Comparison of ENCODE assay signal across 1 cellular context in the genomic region with DNA sequence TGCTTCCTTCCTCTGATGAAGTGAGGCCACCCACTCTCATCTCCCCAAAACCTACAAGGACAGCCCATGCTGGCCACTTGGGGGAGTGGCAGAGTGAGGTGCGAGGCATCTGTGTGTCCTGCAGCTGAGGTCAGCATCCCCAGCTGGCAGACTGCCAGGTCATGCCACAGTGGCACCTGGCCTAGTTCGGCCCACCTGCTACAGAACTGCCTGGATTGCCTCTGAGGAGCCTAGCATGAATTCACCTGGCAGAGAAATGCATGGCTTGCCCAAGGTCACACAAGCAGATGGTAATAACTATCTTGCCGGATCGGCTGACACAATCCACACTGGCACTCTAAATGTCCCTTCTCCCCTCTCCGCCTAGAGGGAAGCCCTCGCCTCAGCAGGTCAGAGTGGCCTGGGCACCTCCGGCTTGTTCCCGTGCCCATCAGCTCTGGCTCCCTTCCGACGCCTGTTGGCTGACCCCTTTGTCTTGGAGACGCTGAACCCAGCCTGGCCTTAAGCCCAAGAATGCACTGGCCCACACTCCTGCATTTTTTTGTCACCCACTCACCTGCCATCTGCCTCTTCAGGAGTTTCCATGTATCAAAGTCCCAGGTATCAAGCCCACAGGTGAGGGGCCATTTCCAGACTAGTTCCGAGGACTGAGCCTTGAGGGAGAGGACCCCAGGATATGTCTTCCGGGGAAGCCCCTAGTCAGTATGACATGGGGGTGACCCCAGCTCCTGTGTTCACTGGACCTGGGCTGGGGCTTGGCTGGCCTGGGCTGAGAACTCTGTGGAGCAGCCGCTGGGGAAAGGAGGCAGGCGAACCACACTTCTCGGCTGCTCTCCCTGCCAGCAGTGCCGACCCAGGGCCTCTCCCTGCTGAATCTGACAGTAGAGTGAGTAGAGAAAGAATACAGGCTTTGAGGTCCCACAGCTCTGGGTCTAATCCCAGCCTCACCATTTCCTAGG.
TF ChIP-seq lines count a peak whose summit lies in the region.

No MANE protein-coding gene starts in this region.

TF ChIP-seq in HepG2, 621 proteins besides CTCF, POLR2A, EP300 and RAD21 (continued from another document):
- TF ChIP-seq, protein P1, sequence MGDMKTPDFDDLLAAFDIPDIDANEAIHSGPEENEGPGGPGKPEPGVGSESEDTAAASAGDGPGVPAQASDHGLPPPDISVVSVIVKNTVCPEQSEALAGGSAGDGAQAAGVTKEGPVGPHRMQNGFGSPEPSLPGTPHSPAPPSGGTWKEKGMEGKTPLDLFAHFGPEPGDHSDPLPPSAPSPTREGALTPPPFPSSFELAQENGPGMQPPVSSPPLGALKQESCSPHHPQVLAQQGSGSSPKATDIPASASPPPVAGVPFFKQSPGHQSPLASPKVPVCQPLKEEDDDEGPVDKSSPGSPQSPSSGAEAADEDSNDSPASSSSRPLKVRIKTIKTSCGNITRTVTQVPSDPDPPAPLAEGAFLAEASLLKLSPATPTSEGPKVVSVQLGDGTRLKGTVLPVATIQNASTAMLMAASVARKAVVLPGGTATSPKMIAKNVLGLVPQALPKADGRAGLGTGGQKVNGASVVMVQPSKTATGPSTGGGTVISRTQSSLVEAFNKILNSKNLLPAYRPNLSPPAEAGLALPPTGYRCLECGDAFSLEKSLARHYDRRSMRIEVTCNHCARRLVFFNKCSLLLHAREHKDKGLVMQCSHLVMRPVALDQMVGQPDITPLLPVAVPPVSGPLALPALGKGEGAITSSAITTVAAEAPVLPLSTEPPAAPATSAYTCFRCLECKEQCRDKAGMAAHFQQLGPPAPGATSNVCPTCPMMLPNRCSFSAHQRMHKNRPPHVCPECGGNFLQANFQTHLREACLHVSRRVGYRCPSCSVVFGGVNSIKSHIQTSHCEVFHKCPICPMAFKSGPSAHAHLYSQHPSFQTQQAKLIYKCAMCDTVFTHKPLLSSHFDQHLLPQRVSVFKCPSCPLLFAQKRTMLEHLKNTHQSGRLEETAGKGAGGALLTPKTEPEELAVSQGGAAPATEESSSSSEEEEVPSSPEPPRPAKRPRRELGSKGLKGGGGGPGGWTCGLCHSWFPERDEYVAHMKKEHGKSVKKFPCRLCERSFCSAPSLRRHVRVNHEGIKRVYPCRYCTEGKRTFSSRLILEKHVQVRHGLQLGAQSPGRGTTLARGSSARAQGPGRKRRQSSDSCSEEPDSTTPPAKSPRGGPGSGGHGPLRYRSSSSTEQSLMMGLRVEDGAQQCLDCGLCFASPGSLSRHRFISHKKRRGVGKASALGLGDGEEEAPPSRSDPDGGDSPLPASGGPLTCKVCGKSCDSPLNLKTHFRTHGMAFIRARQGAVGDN (CRISPR knock-in tag; IDR thresholded peaks at IDR 0.05): peak; percentile 64
- TF ChIP-seq LCORL (IDR thresholded peaks at IDR 0.05) (peak; percentile 37; the same call in 1 of the 2 replicates), LCORL (CRISPR knock-in tag; IDR thresholded peaks at IDR 0.05) (no peak)
